ENCODE assay signal across 8 cellular contexts in the genomic region with DNA sequence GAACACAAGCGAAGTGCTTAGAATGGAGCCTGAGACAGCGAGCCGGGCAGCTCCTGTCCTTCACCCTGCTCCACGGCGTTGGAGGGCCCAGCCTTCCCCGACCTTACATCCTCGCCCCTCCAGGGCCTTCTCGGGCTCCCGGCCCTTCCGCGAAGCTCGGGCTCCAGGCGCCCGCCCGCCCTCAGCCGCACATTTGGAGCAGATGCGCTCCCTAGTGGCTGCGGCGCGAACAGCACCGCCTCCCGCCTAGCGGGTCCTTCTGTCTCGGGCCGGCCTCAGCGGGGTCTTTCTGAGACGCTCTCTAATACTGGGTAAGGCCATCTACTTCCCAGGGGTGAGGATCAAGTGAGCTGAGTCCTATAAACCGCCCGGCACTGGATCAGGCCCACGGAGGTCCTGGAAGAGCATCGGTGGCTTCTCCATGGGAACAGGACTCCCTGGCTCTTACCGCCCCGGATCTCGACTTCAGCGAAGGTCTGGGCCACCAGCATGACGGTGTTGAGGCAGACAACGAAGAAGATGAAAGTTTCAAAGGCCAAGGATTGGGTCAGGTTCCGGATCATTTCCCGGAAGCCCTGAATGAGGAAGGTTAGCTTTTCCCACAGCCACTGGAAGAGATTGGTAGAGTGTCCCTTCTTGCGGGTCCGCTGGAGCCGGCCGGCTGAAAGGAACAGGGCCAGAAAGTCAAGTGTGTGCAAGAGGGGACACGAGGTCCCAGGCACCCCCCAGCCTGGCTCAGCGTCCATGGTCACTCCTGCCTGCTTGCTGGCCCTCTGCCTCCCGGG. TPM values are rescaled to one million over a fixed set of nuclear protein-coding genes. Genes with fewer than 3 reads are reported as not detected.
A peak's percentile ranks its signal among the peaks of the same experiment; 100 is the strongest.
DNase-seq lines count a peak whose midpoint lies in the region; ATAC-seq and TF ChIP-seq lines count a peak whose summit lies in the region.

No MANE protein-coding gene starts in this region.

- TF ChIP-seq CTCF in foreskin fibroblast (IDR thresholded peaks at IDR 0.05; ENCODE audit: low read depth, low read length), result peak; percentile 87
- TF ChIP-seq CTCF in omental fat pad (IDR thresholded peaks at IDR 0.05), result peak in 2 of 3 donors; percentile 47 to 52

- no peak overlapping the region for H3K9ac ChIP-seq in HUES6 (ENCODE audit: low read length)

- H3K36me3 ChIP-seq in HUES6 (ENCODE audit: control insufficient read depth, insufficient read depth, low read length), result no peaks in the 10 kb centered on the region

- DNase-seq in Caki2 (ENCODE audit: low read depth), result peak; percentile 42
- peak; percentile 89 for DNase-seq in RPMI8226
- peak; percentile 69 for DNase-seq in activated T-helper 9 cell treated with anti-CD3 and anti-CD28 coated beads, Interleukin-2, amount 50 U/mL, for 16 hours (ENCODE audit: low read depth)
- DNase-seq in foreskin fibroblast, result peak; percentile 49 to 84
- DNase-seq in omental fat pad (ENCODE audit: low spot score), result peak; percentile 83
- peak; percentile 67 for DNase-seq in superior temporal gyrus (ENCODE audit: extremely low spot score)

- H3K27ac ChIP-seq in HUES6 (ENCODE audit: low read depth, low read length), result no peak overlapping the region

- no peaks in the 10 kb centered on the region for H3K4me1 ChIP-seq in HUES6 (ENCODE audit: control insufficient read depth, insufficient read depth, low read length)

- H3K27me3 ChIP-seq in HUES6 (ENCODE audit: control insufficient read depth, insufficient read depth, low read length), result peaks cover 22% of the 10 kb centered on the region

- no peaks in the 10 kb centered on the region for H3K9me3 ChIP-seq in HUES6 (ENCODE audit: control insufficient read depth, insufficient read depth, low read depth, low read length)

- H3K4me3 ChIP-seq in HUES6 (ENCODE audit: low read depth, low read length) (0 out of 2 replicates have a peak overlapping the region, but pooled peaks have one; percentile 23), foreskin fibroblast (ENCODE audit: low read depth in 1 of 2, low read length in 2 of 2) (no peak overlapping the region)

- in situ Hi-C loops in Caki2 (cut with HindIII; ENCODE audit: low pct_unique_long_range_greater_than_20kb, low sequenced_read_pairs), result no loop called here

- ATAC-seq in omental fat pad (ENCODE audit: low FRiP score) (peak; percentile 60), GM21360 (IDR thresholded peaks at IDR 0.05; ENCODE audit: unreplicated experiment) (no peak)

RNA-seq across cellular contexts. Expression of gene CATSPER1, which starts 3.7 kb away (rescaled TPM):
- 0.67 and 2.8 TPM in 2 replicates for total RNA-seq in Caki2 (2014; rRNA removed; shearing (Covaris generic); ENCODE audit: low replicate concordance)
- under 1 TPM in 2 of 4 donors, not detected in 2; 0.24 to 0.69 TPM for total RNA-seq in omental fat pad

RNA-seq across cellular contexts. Expression of gene CST6, which starts 10.8 kb away (rescaled TPM):
- total RNA-seq in Caki2 (2014; rRNA removed; shearing (Covaris generic); ENCODE audit: low replicate concordance), result not detected in 2 replicates
- 1 to 10 TPM in 2 of 4 donors, not detected in 2; 1.6 to 6.2 TPM for total RNA-seq in omental fat pad

RNA-seq across cellular contexts. Expression of gene BANF1, which starts 20.3 kb away (rescaled TPM):
- 361 and 387 TPM in 2 replicates for total RNA-seq in Caki2 (2014; rRNA removed; shearing (Covaris generic); ENCODE audit: low replicate concordance)
- 10 to 100 TPM; 24.6 to 40.8 (median 33.0) TPM for total RNA-seq in omental fat pad

RNA-seq across cellular contexts. Expression of gene EIF1AD, which starts 20.6 kb away (rescaled TPM):
- 35.4 and 53.9 TPM in 2 replicates for total RNA-seq in Caki2 (2014; rRNA removed; shearing (Covaris generic); ENCODE audit: low replicate concordance)
- 10 to 100 TPM; 24.6 to 58.2 (median 28.8) TPM for total RNA-seq in omental fat pad

RNA-seq across cellular contexts. Expression of gene GAL3ST3, which starts 26.4 kb away (rescaled TPM):
- total RNA-seq in Caki2 (2014; rRNA removed; shearing (Covaris generic); ENCODE audit: low replicate concordance), result not detected in 2 replicates
- total RNA-seq in omental fat pad, result 1 to 10 TPM in 1 of 4 donors, under 1 TPM in 1, not detected in 2; 0.19 to 1.2 TPM
